16 cellular contexts compared by ENCODE assay signal in the genomic region with DNA sequence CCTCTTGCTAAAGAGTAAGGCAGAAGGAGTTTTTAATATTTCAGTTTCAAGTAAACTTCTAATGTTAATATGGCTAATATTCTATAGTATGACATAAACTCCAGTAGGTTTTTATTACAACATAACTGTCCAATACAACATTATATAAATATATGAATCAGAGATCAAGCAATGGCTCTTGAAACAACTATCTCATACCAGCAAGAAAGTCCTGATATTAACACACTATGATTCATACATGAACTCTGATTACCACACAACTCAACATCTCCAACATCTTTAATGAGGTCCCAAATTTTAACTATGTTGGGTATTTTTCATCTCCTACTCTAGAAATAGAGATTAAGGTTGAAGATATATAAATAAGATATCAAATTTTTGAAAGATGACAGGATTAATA.
DNase-seq lines count a peak whose midpoint lies in the region; ATAC-seq and TF ChIP-seq lines count a peak whose summit lies in the region.
"Had no signal": no experiment of that assay in that cellular context is flagged by ENCODE, and none has a peak within 500 bp of the region (broad histone marks: within the 10 kb centered on the region; RNA-seq: fewer than 3 reads in every experiment).

No MANE protein-coding gene starts in this region.

- DNase-seq in ELR (ENCODE audit: low read depth) (peak; percentile 36), adipocyte (ENCODE audit: low read depth) (peak; percentile 12), fibroblast of mammary gland (ENCODE audit: low read depth) (peak; percentile 16), skeletal muscle cell (ENCODE audit: low read depth) (peak; percentile 8), omental fat pad (ENCODE audit: low spot score) (no peak), anterior cingulate cortex (lab: John Stamatoyannopoulos, UW) (no peak)
- DNase-seq: H7, Karpas-422, NCI-H1105 treated with DMSO at 0.1 percent for 48 hours, NCI-H1694 treated with DMSO at 0.1 percent for 48 hours, NCI-H446, NCI-H69, RPMI8226, SJCRH30 had no signal

- no peaks in the 10 kb centered on the region for H3K36me3 ChIP-seq in adipocyte (ENCODE audit: control insufficient read depth, insufficient read depth, low read length, severe bottlenecking)
- H3K36me3 ChIP-seq: SJCRH30 had no signal

- H3K4me3 ChIP-seq in adipocyte (ENCODE audit: low read length) (no peak overlapping the region), fibroblast of mammary gland (ENCODE audit: control insufficient read depth, low read depth, low read length) (no peak overlapping the region), skeletal muscle cell (ENCODE audit: low read depth, low read length) (no peak overlapping the region)
- H3K4me3 ChIP-seq: A549, SJCRH30 had no signal

- no peak overlapping the region for H3K9ac ChIP-seq in adipocyte (ENCODE audit: low read length)

- H3K4me1 ChIP-seq in adipocyte (ENCODE audit: control insufficient read depth, insufficient read depth, low read length): no peaks in the 10 kb centered on the region
- H3K4me1 ChIP-seq: A549, SJCRH30 had no signal

- no peaks in the 10 kb centered on the region for H3K27me3 ChIP-seq in adipocyte (replicated peaks; ENCODE audit: control insufficient read depth, insufficient read depth, low read length)
- H3K27me3 ChIP-seq: SJCRH30 had no signal

- no peak for ATAC-seq in omental fat pad (ENCODE audit: low FRiP score)
- no peak for ATAC-seq in HG02623 (IDR thresholded peaks at IDR 0.05; ENCODE audit: unreplicated experiment)
- ATAC-seq: A549 had no signal

- no peak for TF ChIP-seq CTCF in fibroblast of mammary gland (conservative IDR thresholded peaks at IDR 0.05; ENCODE audit: control insufficient read depth, insufficient read depth, low read depth, low read length)
- TF ChIP-seq CTCF in omental fat pad (IDR thresholded peaks at IDR 0.05): no peak

- H3K9me3 ChIP-seq in adipocyte (ENCODE audit: control insufficient read depth, low read length): no peaks in the 10 kb centered on the region
- H3K9me3 ChIP-seq: A549, SJCRH30 had no signal

Comparison
In these comparisons a context has a peak if more than half of its experiments do, and no peak if none do; other contexts are left out.
1. DNase-seq: peak in ELR (single experiment), adipocyte (single experiment), fibroblast of mammary gland (single experiment) and skeletal muscle cell (single experiment); none in omental fat pad (single experiment) and anterior cingulate cortex (0 of 58).